Comparison of ENCODE assay signal across 8 cellular contexts in genomic region chr1:27862671-27863551, GRCh38. TPM values are rescaled to one million over a fixed set of nuclear protein-coding genes. Genes with fewer than 3 reads are reported as not detected.
DNase-seq lines count a peak whose midpoint lies in the region; ATAC-seq and TF ChIP-seq lines count a peak whose summit lies in the region.

No MANE protein-coding gene starts in this region.

- no peaks in the 10 kb centered on the region for H3K9me3 ChIP-seq in A673 (ENCODE audit: low read depth, low read length, poor library complexity, severe bottlenecking)

- no peak for TF ChIP-seq CTCF in activated CD8-positive, alpha-beta T cell treated with anti-CD3 and anti-CD28 coated beads for 36 hours (IDR thresholded peaks at IDR 0.05)
- TF ChIP-seq CTCF in A673 (conservative IDR thresholded peaks at IDR 0.05; ENCODE audit: low read depth, low read length), result no peak

- H3K27me3 Mint-ChIP-seq in activated CD8-positive, alpha-beta T cell treated with anti-CD3 and anti-CD28 coated beads for 36 hours, result no peaks in the 10 kb centered on the region
- no peaks in the 10 kb centered on the region for H3K27me3 Mint-ChIP-seq in activated CD8-positive, alpha-beta T cell treated with anti-CD3 and anti-CD28 coated beads, Interleukin-2, amount 10 ng/mL, durations not matched to agents 7 days and 5 days (ENCODE audit: low read depth)
- H3K27me3 Mint-ChIP-seq in naive B cell, result no peaks in the 10 kb centered on the region

- H3K27ac ChIP-seq in epithelial cell of prostate (peak overlapping the region; percentile 35), A673 (ENCODE audit: low read depth, low read length, poor library complexity, severe bottlenecking) (no peak overlapping the region)

- H3K4me1 ChIP-seq in A673 (ENCODE audit: insufficient read depth, low read length, poor library complexity, severe bottlenecking), result peaks cover 4% of the 10 kb centered on the region

- no peaks in the 10 kb centered on the region for H3K27me3 ChIP-seq in A673 (replicated peaks; ENCODE audit: insufficient read depth, low read depth, low read length, poor library complexity)

- H3K4me1 Mint-ChIP-seq in activated CD8-positive, alpha-beta T cell treated with anti-CD3 and anti-CD28 coated beads for 36 hours (ENCODE audit: low read depth), result peaks cover 23% of the 10 kb centered on the region
- H3K4me1 Mint-ChIP-seq in activated CD8-positive, alpha-beta T cell treated with anti-CD3 and anti-CD28 coated beads, Interleukin-2, amount 10 ng/mL, durations not matched to agents 7 days and 5 days (ENCODE audit: low read depth), result peaks cover 49% of the 10 kb centered on the region
- peaks cover 32 to 51% (median 45%) of the 10 kb centered on the region in 3 donors for H3K4me1 Mint-ChIP-seq in naive B cell

- no TSS peak for BruUV-seq in A673 (replicated peaks; lab: Mats Ljungman, UMichigan)

- no peaks in the 10 kb centered on the region for H3K9me3 Mint-ChIP-seq in activated CD8-positive, alpha-beta T cell treated with anti-CD3 and anti-CD28 coated beads for 36 hours
- no peaks in the 10 kb centered on the region for H3K9me3 Mint-ChIP-seq in activated CD8-positive, alpha-beta T cell treated with anti-CD3 and anti-CD28 coated beads, Interleukin-2, amount 10 ng/mL, durations not matched to agents 7 days and 5 days (ENCODE audit: insufficient read depth)
- no peaks in the 10 kb centered on the region for H3K9me3 Mint-ChIP-seq in naive B cell

- CTCF ChIA-PET in activated CD8-positive, alpha-beta T cell treated with anti-CD3 and anti-CD28 coated beads for 36 hours (lab: Charles Lee), result no interaction called here
- CTCF ChIA-PET in activated CD8-positive, alpha-beta T cell treated with anti-CD3 and anti-CD28 coated beads, Interleukin-2, amount 10 ng/mL, durations not matched to agents 7 days and 5 days (lab: Charles Lee), result no interaction called here
- CTCF ChIA-PET in A673 (lab: Charles Lee), result no interaction called here

- H3K36me3 Mint-ChIP-seq in activated CD8-positive, alpha-beta T cell treated with anti-CD3 and anti-CD28 coated beads for 36 hours (ENCODE audit: low read depth), result no peaks in the 10 kb centered on the region
- H3K36me3 Mint-ChIP-seq in activated CD8-positive, alpha-beta T cell treated with anti-CD3 and anti-CD28 coated beads, Interleukin-2, amount 10 ng/mL, durations not matched to agents 7 days and 5 days (ENCODE audit: low read depth), result no peaks in the 10 kb centered on the region
- no peaks in the 10 kb centered on the region for H3K36me3 Mint-ChIP-seq in naive B cell

- no peaks in the 10 kb centered on the region for H3K36me3 ChIP-seq in A673 (ENCODE audit: insufficient read depth, low read length, poor library complexity, severe bottlenecking)

- H3K4me3 Mint-ChIP-seq in activated CD8-positive, alpha-beta T cell treated with anti-CD3 and anti-CD28 coated beads for 36 hours, result no peak overlapping the region
- H3K4me3 Mint-ChIP-seq in activated CD8-positive, alpha-beta T cell treated with anti-CD3 and anti-CD28 coated beads, Interleukin-2, amount 10 ng/mL, durations not matched to agents 7 days and 5 days, result no peak overlapping the region
- peak overlapping the region in 6 of 8 donors; percentile 12 to 84 (median 65) for H3K4me3 Mint-ChIP-seq in naive B cell

- H3K4me3 ChIP-seq in A673 (ENCODE audit: low read depth, low read length, poor library complexity, severe bottlenecking), result no peak overlapping the region

- POLR2A ChIA-PET in activated CD8-positive, alpha-beta T cell treated with anti-CD3 and anti-CD28 coated beads for 36 hours (lab: Charles Lee), result interaction anchor here (1.2 kb wide), 1 partner anchor 29 kb away, joined by 3 read pairs; no protein-coding TSS in a partner anchor
- POLR2A ChIA-PET in activated CD8-positive, alpha-beta T cell treated with anti-CD3 and anti-CD28 coated beads, Interleukin-2, amount 10 ng/mL, durations not matched to agents 7 days and 5 days (lab: Charles Lee), result no interaction called here
- POLR2A ChIA-PET in A673 (lab: Charles Lee; ENCODE audit: low non-redundant PET), result no interaction called here

- no peak for DNase-seq in activated CD8-positive, alpha-beta T cell treated with anti-CD3 and anti-CD28 coated beads for 36 hours
- DNase-seq in activated CD8-positive, alpha-beta T cell treated with anti-CD3 and anti-CD28 coated beads, Interleukin-2, amount 10 ng/mL, durations not matched to agents 7 days and 5 days, result no peak
- peak; percentile 98 for DNase-seq in RPMI7951 (ENCODE audit: low read depth)
- peak; percentile 91 for DNase-seq in epithelial cell of prostate (ENCODE audit: low read depth, low spot score)
- peak; percentile 55 for DNase-seq in naive B cell
- no peak for DNase-seq in cerebellum (ENCODE audit: low spot score)
- DNase-seq in NCI-H510A treated with DMSO at 0.1 percent for 48 hours (lab: John Stamatoyannopoulos, UW), result no peak
- DNase-seq in A673 (ENCODE audit: low spot score), result no peak

- intact Hi-C loops in activated CD8-positive, alpha-beta T cell treated with anti-CD3 and anti-CD28 coated beads for 36 hours (cut with micrococcal nuclease), result no loop called here
- intact Hi-C loops in A673 (cut with micrococcal nuclease; ENCODE audit: unreplicated experiment), result no loop called here

- peak overlapping the region; percentile 2 for H3K27ac Mint-ChIP-seq in activated CD8-positive, alpha-beta T cell treated with anti-CD3 and anti-CD28 coated beads for 36 hours
- no peak overlapping the region for H3K27ac Mint-ChIP-seq in activated CD8-positive, alpha-beta T cell treated with anti-CD3 and anti-CD28 coated beads, Interleukin-2, amount 10 ng/mL, durations not matched to agents 7 days and 5 days
- peak overlapping the region; percentile 60 to 97 (median 88) for H3K27ac Mint-ChIP-seq in naive B cell

- no peak for ATAC-seq in activated CD8-positive, alpha-beta T cell treated with anti-CD3 and anti-CD28 coated beads for 36 hours
- no peak for ATAC-seq in activated CD8-positive, alpha-beta T cell treated with anti-CD3 and anti-CD28 coated beads, Interleukin-2, amount 10 ng/mL, durations not matched to agents 7 days and 5 days
- peak; percentile 71 to 77 for ATAC-seq in naive B cell (ENCODE audit: low read depth in 2 of 2)

RNA-seq across cellular contexts. Expression of gene THEMIS2, which starts 9.4 kb away (rescaled TPM):
- 10 to 100 TPM; 13.8 to 16.0 TPM for total RNA-seq in activated CD8-positive, alpha-beta T cell treated with anti-CD3 and anti-CD28 coated beads for 36 hours
- 10 to 100 TPM; 35.9 to 39.9 TPM for total RNA-seq in activated CD8-positive, alpha-beta T cell treated with anti-CD3 and anti-CD28 coated beads, Interleukin-2, amount 10 ng/mL, durations not matched to agents 7 days and 5 days
- 10.1 and 10.7 TPM in 2 replicates for total RNA-seq in RPMI7951 (2014; rRNA removed; shearing (Covaris generic))
- 10 to 100 TPM in 2 of 6 donors, 1 to 10 TPM in 4; 5.7 to 14.1 (median 9.5) TPM for polyA plus RNA-seq in naive B cell (ENCODE audit: low read depth in 6 of 6)
- 2.1 TPM for total RNA-seq in cerebellum
- total RNA-seq in A673 (2021), result 2.0 and 5.0 TPM in 2 replicates

RNA-seq across cellular contexts. Expression of gene PPP1R8, which starts 32.3 kb away (rescaled TPM):
- total RNA-seq in activated CD8-positive, alpha-beta T cell treated with anti-CD3 and anti-CD28 coated beads for 36 hours, result 10 to 100 TPM; 50.2 to 54.4 TPM
- 10 to 100 TPM; 61.4 to 66.6 TPM for total RNA-seq in activated CD8-positive, alpha-beta T cell treated with anti-CD3 and anti-CD28 coated beads, Interleukin-2, amount 10 ng/mL, durations not matched to agents 7 days and 5 days
- total RNA-seq in RPMI7951 (2014; rRNA removed; shearing (Covaris generic)), result 44.9 and 48.2 TPM in 2 replicates
- 10 to 100 TPM; 25.8 to 40.9 (median 37.8) TPM for polyA plus RNA-seq in naive B cell (ENCODE audit: low read depth in 6 of 6)
- 40.5 TPM for total RNA-seq in cerebellum
- total RNA-seq in A673 (2021), result 60.9 and 68.8 TPM in 2 replicates

RNA-seq across cellular contexts. Expression of gene RPA2, which starts 51.5 kb away (rescaled TPM):
- 10 to 100 TPM; 61.6 to 67.2 TPM for total RNA-seq in activated CD8-positive, alpha-beta T cell treated with anti-CD3 and anti-CD28 coated beads for 36 hours
- total RNA-seq in activated CD8-positive, alpha-beta T cell treated with anti-CD3 and anti-CD28 coated beads, Interleukin-2, amount 10 ng/mL, durations not matched to agents 7 days and 5 days, result 10 to 100 TPM; 79.0 to 81.0 TPM
- 92.0 and 122 TPM in 2 replicates for total RNA-seq in RPMI7951 (2014; rRNA removed; shearing (Covaris generic))
- 100 to 1,000 TPM; 128 to 275 (median 191) TPM for polyA plus RNA-seq in naive B cell (ENCODE audit: low read depth in 6 of 6)
- 43.6 TPM for total RNA-seq in cerebellum
- total RNA-seq in A673 (2021), result 73.6 and 88.9 TPM in 2 replicates

Comparison
In these comparisons a context has a peak if more than half of its experiments do, and no peak if none do; other contexts are left out.
1. ATAC-seq: peak in naive B cell (2 of 2); none in activated CD8-positive, alpha-beta T cell treated with anti-CD3 and anti-CD28 coated beads for 36 hours (single experiment) and activated CD8-positive, alpha-beta T cell treated with anti-CD3 and anti-CD28 coated beads, Interleukin-2, amount 10 ng/mL, durations not matched to agents 7 days and 5 days (single experiment).
2. DNase-seq: peak in RPMI7951 (single experiment), epithelial cell of prostate (single experiment) and naive B cell (single experiment); none in activated CD8-positive, alpha-beta T cell treated with anti-CD3 and anti-CD28 coated beads for 36 hours (single experiment), activated CD8-positive, alpha-beta T cell treated with anti-CD3 and anti-CD28 coated beads, Interleukin-2, amount 10 ng/mL, durations not matched to agents 7 days and 5 days (single experiment), cerebellum (single experiment), NCI-H510A treated with DMSO at 0.1 percent for 48 hours (single experiment) and A673 (single experiment).
3. H3K4me3 Mint-ChIP-seq: peak in naive B cell (6 of 8); none in activated CD8-positive, alpha-beta T cell treated with anti-CD3 and anti-CD28 coated beads for 36 hours (single experiment) and activated CD8-positive, alpha-beta T cell treated with anti-CD3 and anti-CD28 coated beads, Interleukin-2, amount 10 ng/mL, durations not matched to agents 7 days and 5 days (single experiment).